15 cellular contexts compared by ENCODE assay signal in the genomic region with DNA sequence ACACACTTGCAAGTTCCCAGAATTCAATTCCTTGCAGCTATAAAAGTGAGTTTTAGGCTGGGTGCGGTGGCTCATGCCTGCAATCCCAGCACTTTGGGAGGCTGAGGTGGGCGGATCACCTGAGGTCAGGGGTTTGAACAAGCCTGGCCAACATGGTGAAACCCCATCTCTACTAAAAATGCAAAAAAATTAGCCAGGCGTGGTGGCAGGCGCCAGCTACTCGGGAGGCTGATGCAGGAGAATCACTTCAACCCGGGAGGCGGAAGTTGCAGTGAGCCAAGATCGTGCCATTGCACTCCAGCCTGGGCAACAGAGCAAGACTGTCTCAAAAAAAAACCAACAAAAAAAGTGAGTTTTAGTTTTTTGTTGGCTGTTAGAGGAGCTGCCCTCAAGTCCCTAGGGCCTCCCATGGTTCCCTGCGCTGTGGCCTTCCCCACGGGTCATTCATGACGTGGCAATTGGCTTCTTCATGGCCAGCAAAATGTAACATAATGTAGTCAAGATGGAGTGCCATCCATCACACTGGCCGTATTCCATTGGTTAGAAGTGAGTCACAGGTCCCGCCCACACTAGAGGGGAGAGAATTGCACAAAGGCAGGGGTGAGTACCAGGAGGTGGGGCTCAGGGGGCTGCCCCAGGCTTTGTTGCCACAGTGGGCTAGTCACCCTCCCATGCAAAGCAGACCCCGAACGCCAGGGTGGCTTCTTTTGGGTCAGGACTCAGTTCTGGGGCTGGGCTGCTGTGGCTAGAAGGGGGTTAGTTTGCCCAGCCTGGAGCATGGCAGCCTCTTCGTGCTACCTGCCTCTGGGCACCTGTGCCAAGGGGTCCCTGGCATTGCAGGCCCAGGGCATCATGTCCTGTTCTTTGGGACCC.
DNase-seq lines count a peak whose midpoint lies in the region; ATAC-seq and TF ChIP-seq lines count a peak whose summit lies in the region.
"Had no signal": no experiment of that assay in that cellular context is flagged by ENCODE, and none has a peak within 500 bp of the region (broad histone marks: within the 10 kb centered on the region; RNA-seq: fewer than 3 reads in every experiment).

No MANE protein-coding gene starts in this region.

- DNase-seq in ELR (ENCODE audit: low read depth) (peak; percentile 20), coronary artery (ENCODE audit: low spot score) (peak; percentile 59), nucleus accumbens (lab: John Stamatoyannopoulos, UW) (no peak), SW 1271 (lab: John Stamatoyannopoulos, UW) (no peak)
- DNase-seq: activated T-cell treated with anti-CD3 and anti-CD28 coated beads, Interleukin-2, amount 50 U/mL, for 4 hours; kidney; NCI-H1417 treated with DMSO at 0.1 percent for 48 hours; NCI-H446 had no signal

- ATAC-seq in GM19023 (IDR thresholded peaks at IDR 0.05; ENCODE audit: unreplicated experiment) (peak; percentile 42), HG03439 (IDR thresholded peaks at IDR 0.05; ENCODE audit: unreplicated experiment) (peak; percentile 48), HG03196 (IDR thresholded peaks at IDR 0.05; ENCODE audit: unreplicated experiment) (no peak), HG02840 (IDR thresholded peaks at IDR 0.05; ENCODE audit: low FRiP score, unreplicated experiment) (no peak)
- ATAC-seq: activated T-cell treated with anti-CD3 and anti-CD28 coated beads, Interleukin-2, amount 50 U/mL, for 4 hours; heart left ventricle had no signal

- no peak for TF ChIP-seq CTCF in coronary artery (IDR thresholded peaks at IDR 0.05)

- no peak overlapping the region for H3K27ac ChIP-seq in coronary artery
- H3K27ac ChIP-seq: epithelial cell of prostate, heart left ventricle had no signal

- H3K4me3 ChIP-seq in coronary artery, result no peak overlapping the region
- H3K4me3 ChIP-seq: HAP-1, heart left ventricle had no signal

Comparison
In these comparisons a context has a peak if more than half of its experiments do, and no peak if none do; other contexts are left out.
1. DNase-seq: peak in ELR (single experiment) and coronary artery (single experiment); none in nucleus accumbens (0 of 56) and SW 1271 (0 of 2).
2. ATAC-seq: peak in GM19023 (single experiment) and HG03439 (single experiment); none in HG03196 (single experiment) and HG02840 (single experiment).